ENCODE assay signal across 16 cellular contexts in genomic region chr7:47142867-47143175, GRCh38.
A peak's percentile ranks its signal among the peaks of the same experiment; 100 is the strongest.
DNase-seq lines count a peak whose midpoint lies in the region; ATAC-seq, FAIRE-seq and TF ChIP-seq lines count a peak whose summit lies in the region.
"Had no signal": no experiment of that assay in that cellular context is flagged by ENCODE, and none has a peak within 500 bp of the region (broad histone marks: within the 10 kb centered on the region; RNA-seq: fewer than 3 reads in every experiment).

No MANE protein-coding gene starts in this region.

- H3K27ac ChIP-seq in SU-DHL-6 (ENCODE audit: low read depth, low read length) (no peak overlapping the region), K562 (ENCODE audit: extremely low read depth, low read depth, low read length) (no peak overlapping the region), tibial nerve (no peak overlapping the region), caudate nucleus (ENCODE audit: low read depth, low read length) (no peak overlapping the region)
- H3K27ac ChIP-seq: 22Rv1; A549; BLaER1 treated with 17β-estradiol and CSF1 and Interleukin-3, amounts not matched to agents 10 nM and 100 nM had no signal

- no peak for ATAC-seq in K562
- no peak for ATAC-seq in HG03045 (IDR thresholded peaks at IDR 0.05; ENCODE audit: unreplicated experiment)
- ATAC-seq: A549; CD8-positive, alpha-beta T cell; HepG2 had no signal

- H3F3A ChIP-seq in SU-DHL-6 (ENCODE audit: insufficient read depth) = peaks cover 11% of the 10 kb centered on the region

- H3K4me2 ChIP-seq in SU-DHL-6 (ENCODE audit: low read depth, low read length, poor library complexity, severe bottlenecking) (no peak overlapping the region), K562 (ENCODE audit: insufficient read depth, low read length) (peak overlapping the region; percentile 27; the same call in 1 of the 2 replicates)
- H3K4me2 ChIP-seq: A549; BLaER1 treated with 17β-estradiol and CSF1 and Interleukin-3, amounts not matched to agents 10 nM and 100 nM had no signal

- 0% methylated on average over 1 of the region's 1 CpG for WGBS in K562 (ENCODE audit: insufficient coverage, low coverage, missing lambda C conversion rate)
- 85 to 92% methylated on average over 1 of the region's 1 CpG for WGBS in tibial nerve, 2 donors

- DNase-seq in NCI-H82 (lab: John Stamatoyannopoulos, UW) = peak; percentile 35
- no peak for DNase-seq in NCI-H82 treated with DMSO at 0.1 percent for 48 hours (lab: John Stamatoyannopoulos, UW; ENCODE audit: unreplicated experiment)
- no peak for DNase-seq in K562 (ENCODE audit: extremely low read depth in 1 of 4, low spot score in 3 of 4)
- no peak for DNase-seq in urothelium cell line (ENCODE audit: low spot score)
- DNase-seq in tibial nerve (ENCODE audit: low spot score in 2 of 2) = no peak
- no peak for DNase-seq in caudate nucleus (lab: John Stamatoyannopoulos, UW)
- DNase-seq: Calu3; CD8-positive, alpha-beta T cell; DMS79 treated with DMSO at 0.1 percent for 48 hours; GF-D8 had no signal

- POLR2A ChIA-PET in K562 (lab: Yijun Ruan, JAX) = interaction anchor here (0.6 to 1.1 kb wide), 2 partner anchors 85 to 1226 kb away, joined by 3 read pairs; no protein-coding TSS in a partner anchor

- TF ChIP-seq CTCF in SU-DHL-6 (IDR thresholded peaks at IDR 0.05; ENCODE audit: insufficient read depth, low read length, poor library complexity, severe bottlenecking) (no peak), K562 (IDR thresholded peaks at IDR 0.05 in 2 of 3, conservative IDR thresholded peaks at IDR 0.05 in 1 of 3; ENCODE audit: insufficient read depth in 2 of 3, low read depth in 1 of 3, low read length in 3 of 3) (no peak), tibial nerve (IDR thresholded peaks at IDR 0.05) (no peak)

- in situ Hi-C loops in K562 (cut with MboI) = no loop called here

- no peaks in the 10 kb centered on the region for H3K9me1 ChIP-seq in K562 (ENCODE audit: control insufficient read depth, insufficient read depth, low read length)

- no peaks in the 10 kb centered on the region for H3K27me3 ChIP-seq in SU-DHL-6 (ENCODE audit: low read length)
- no peaks in the 10 kb centered on the region for H3K27me3 ChIP-seq in K562 (ENCODE audit: control insufficient read depth in 2 of 2, insufficient read depth in 2 of 2, low read length in 2 of 2)
- no peaks in the 10 kb centered on the region for H3K27me3 ChIP-seq in tibial nerve
- H3K27me3 ChIP-seq: BLaER1 treated with 17β-estradiol and CSF1 and Interleukin-3, amounts not matched to agents 10 nM and 100 nM had no signal

- H3K4me3 ChIP-seq in SU-DHL-6 (ENCODE audit: insufficient read depth, low read length, poor library complexity, severe bottlenecking) (no peak overlapping the region), K562 (no peak overlapping the region), tibial nerve (no peak overlapping the region)
- H3K4me3 ChIP-seq: A549; BLaER1 treated with 17β-estradiol and CSF1 and Interleukin-3, amounts not matched to agents 10 nM and 100 nM had no signal

- 0 out of 2 replicates have a peak, but pooled peaks cover 4% of the 10 kb centered on the region for H3K9me3 ChIP-seq in SU-DHL-6 (ENCODE audit: insufficient read depth, low read length)
- H3K9me3 ChIP-seq in K562 (replicated peaks; ENCODE audit: control insufficient read depth, insufficient read depth, low read depth, low read length) = no peaks in the 10 kb centered on the region
- no peaks in the 10 kb centered on the region for H3K9me3 ChIP-seq in tibial nerve
- H3K9me3 ChIP-seq: A549; BLaER1 treated with 17β-estradiol and CSF1 and Interleukin-3, amounts not matched to agents 10 nM and 100 nM had no signal

- H2AFZ ChIP-seq in SU-DHL-6 (ENCODE audit: low read depth, low read length, severe bottlenecking) = peak overlapping the region; percentile 8
- peak overlapping the region; percentile 26 for H2AFZ ChIP-seq in K562 (ENCODE audit: low read depth, low read length)

- no peaks in the 10 kb centered on the region for H3K79me2 ChIP-seq in SU-DHL-6 (ENCODE audit: insufficient read depth, low read length)
- H3K79me2 ChIP-seq in K562 (ENCODE audit: control insufficient read depth, insufficient read depth, low read length) = no peaks in the 10 kb centered on the region

- no peaks in the 10 kb centered on the region for H3K9me2 ChIP-seq in SU-DHL-6 (replicated peaks; ENCODE audit: insufficient read depth, low read length)

- peaks cover 9% of the 10 kb centered on the region; the same call in 1 of the 2 replicates for H3K36me3 ChIP-seq in SU-DHL-6 (ENCODE audit: low read length)
- H3K36me3 ChIP-seq in K562 (ENCODE audit: control insufficient read depth, insufficient read depth, low read length) = no peaks in the 10 kb centered on the region
- H3K36me3 ChIP-seq in tibial nerve = no peaks in the 10 kb centered on the region
- H3K36me3 ChIP-seq: BLaER1 treated with 17β-estradiol and CSF1 and Interleukin-3, amounts not matched to agents 10 nM and 100 nM had no signal

- TF ChIP-seq RAD21 in K562 (CRISPR knock-in tag; conservative IDR thresholded peaks at IDR 0.05 in 1 of 2, IDR thresholded peaks at IDR 0.05 in 1 of 2) = no peak

- H3K4me1 ChIP-seq in K562 (replicated peaks in 1 of 2; ENCODE audit: control insufficient read depth in 2 of 2, insufficient read depth in 2 of 2, low read length in 2 of 2) = peaks cover 0 to 4% of the 10 kb centered on the region in 2 experiments; a peak in 2 of 5 replicates
- peaks cover 0 to 4% (median 0%) of the 10 kb centered on the region in 4 donors for H3K4me1 ChIP-seq in tibial nerve

- BruUV-seq in K562 (replicated peaks; lab: Mats Ljungman, UMichigan) = no TSS peak

- CTCF ChIA-PET in K562 (lab: Yijun Ruan, JAX; ENCODE audit: low intra/inter-chr PET ratio) = no interaction called here

- TF ChIP-seq POLR2A in K562 (conservative IDR thresholded peaks at IDR 0.05) (no peak), tibial nerve (IDR thresholded peaks at IDR 0.05) (no peak)

- FAIRE-seq in K562 (lab: Jason Lieb, UNC) (no peak), urothelium cell line (lab: Jason Lieb, UNC) (peak; percentile 44)
- FAIRE-seq: A549, HepG2 had no signal

- H3K9ac ChIP-seq in SU-DHL-6 (ENCODE audit: low read length) (no peak overlapping the region), K562 (ENCODE audit: insufficient read depth in 1 of 2, low read depth in 2 of 2, low read length in 2 of 2) (no peak overlapping the region)
- H3K9ac ChIP-seq: BLaER1 treated with 17β-estradiol and CSF1 and Interleukin-3, amounts not matched to agents 10 nM and 100 nM had no signal

- TF ChIP-seq EP300 in K562 (IDR thresholded peaks at IDR 0.05; ENCODE audit: low read length) = no peak
- TF ChIP-seq EP300 in tibial nerve (IDR thresholded peaks at IDR 0.05) = no peak

- no peaks in the 10 kb centered on the region for H4K20me1 ChIP-seq in SU-DHL-6 (ENCODE audit: low read depth, low read length)
- no peaks in the 10 kb centered on the region for H4K20me1 ChIP-seq in K562 (replicated peaks; ENCODE audit: control insufficient read depth, insufficient read depth, low read length)
- H4K20me1 ChIP-seq: BLaER1 treated with 17β-estradiol and CSF1 and Interleukin-3, amounts not matched to agents 10 nM and 100 nM had no signal

- intact Hi-C loops in K562 (cut with micrococcal nuclease) = no loop called here

TF ChIP-seq in K562, 482 proteins besides CTCF, POLR2A, EP300 and RAD21:
- TF ChIP-seq ZNF23 (CRISPR knock-in tag; IDR thresholded peaks at IDR 0.05) (no peak), ZNF696 (CRISPR knock-in tag; conservative IDR thresholded peaks at IDR 0.05) (no peak), ZFP30 (CRISPR knock-in tag; IDR thresholded peaks at IDR 0.05; ENCODE audit: borderline replicate concordance) (no peak), HNRNPL (IDR thresholded peaks at IDR 0.05; ENCODE audit: low read depth, low read length) (no peak), PREB (CRISPR knock-in tag; IDR thresholded peaks at IDR 0.05) (no peak), ZNF217 (CRISPR knock-in tag; IDR thresholded peaks at IDR 0.05) (no peak), ETV5 (CRISPR knock-in tag; IDR thresholded peaks at IDR 0.05; ENCODE audit: low read depth) (no peak)
TF ChIP-seq in K562: peak in this region for 0.
